ENCODE assay signal across 8 cellular contexts in the genomic region with DNA sequence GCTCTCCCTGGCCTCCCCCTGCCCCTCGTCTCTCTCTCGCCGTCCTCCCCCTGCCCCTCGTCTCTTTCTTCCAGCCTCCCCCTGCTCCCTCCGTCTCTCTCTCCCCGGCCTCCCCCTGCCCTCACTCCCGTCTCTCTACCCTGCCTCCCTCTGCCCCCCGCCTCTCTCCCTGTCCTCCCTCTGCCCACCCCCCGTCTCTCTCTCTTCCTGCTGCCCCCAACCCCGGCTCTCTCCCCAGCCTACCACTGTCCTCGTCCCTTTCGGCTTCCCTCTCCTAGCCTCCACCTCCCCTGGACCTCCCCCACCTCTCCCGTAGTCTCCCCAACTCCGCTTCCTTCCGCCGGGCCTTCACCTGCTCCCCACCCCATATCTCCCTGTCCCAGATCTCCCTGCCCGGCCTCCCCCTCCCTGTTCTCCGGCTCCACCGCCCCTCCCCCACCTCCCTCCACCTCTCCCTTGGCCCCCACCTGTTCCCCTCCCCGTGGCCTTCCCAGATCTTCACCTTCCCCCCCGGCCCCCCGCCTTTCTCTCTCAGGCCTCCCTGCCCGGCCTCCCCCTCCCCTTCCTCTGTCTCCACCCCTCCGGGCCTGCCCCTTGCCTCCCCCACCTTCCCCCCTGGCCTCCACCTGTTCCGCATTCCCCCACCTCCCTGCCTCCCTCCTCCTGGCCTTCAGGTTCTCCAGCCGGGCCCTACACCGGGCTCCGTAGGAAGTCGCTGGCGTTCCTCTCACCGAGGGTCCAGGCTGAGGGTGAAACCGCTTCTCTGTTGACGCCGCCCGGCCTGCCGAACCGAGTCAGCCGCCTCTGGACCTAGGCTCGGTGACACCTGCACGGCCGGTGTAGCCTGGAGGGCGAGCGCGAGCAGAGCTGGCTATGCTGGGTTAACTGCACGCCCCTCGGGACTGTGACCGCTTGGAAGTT. TPM values are rescaled to one million over a fixed set of nuclear protein-coding genes. Genes with fewer than 3 reads are reported as not detected.
DNase-seq lines count a peak whose midpoint lies in the region; ATAC-seq and TF ChIP-seq lines count a peak whose summit lies in the region.

No MANE protein-coding gene starts in this region.

- DNase-seq in Calu3 (peak; percentile 86), MM.1S (no peak), HPDE6-E6E7 (ENCODE audit: extremely low spot score) (no peak), SK-N-DZ (ENCODE audit: low spot score) (no peak), NCI-H1694 (lab: John Stamatoyannopoulos, UW) (no peak)
- DNase-seq in central memory CD8-positive, alpha-beta T cell (ENCODE audit: low spot score in 2 of 2) = no peak

- peak overlapping the region; percentile 81 for H3K9ac ChIP-seq in MM.1S (ENCODE audit: low read length)
- H3K9ac ChIP-seq in mucosa of rectum (ENCODE audit: low read depth in 1 of 2, low read length in 2 of 2) = peak overlapping the region; percentile 70 to 85

- ATAC-seq in central memory CD8-positive, alpha-beta T cell (replicated peaks; ENCODE audit: extremely low read depth, poor library complexity, severe bottlenecking) = no peak
- no peak for ATAC-seq in GM18858 (IDR thresholded peaks at IDR 0.05; ENCODE audit: unreplicated experiment)

- H3K27me3 ChIP-seq in MM.1S (replicated peaks; ENCODE audit: insufficient read depth, low read length) = no peaks in the 10 kb centered on the region
- no peaks in the 10 kb centered on the region for H3K27me3 ChIP-seq in mucosa of rectum (ENCODE audit: control insufficient read depth in 2 of 2, insufficient read depth in 2 of 2, low read length in 2 of 2)

- CTCF ChIA-PET in Calu3 (lab: Charles Lee) = no interaction called here

- no peaks in the 10 kb centered on the region for H4K20me1 ChIP-seq in MM.1S (ENCODE audit: insufficient read depth, low read length)

- peak overlapping the region; percentile 48; the same call in 1 of the 2 replicates for H3K27ac ChIP-seq in MM.1S (ENCODE audit: low read length)
- peak overlapping the region; percentile 89 for H3K27ac ChIP-seq in mucosa of rectum (ENCODE audit: low read depth in 2 of 2, low read length in 2 of 2)

- no peaks in the 10 kb centered on the region for H3K36me3 ChIP-seq in MM.1S (replicated peaks; ENCODE audit: insufficient read depth, low read length)
- H3K36me3 ChIP-seq in mucosa of rectum (ENCODE audit: control insufficient read depth in 2 of 2, insufficient read depth in 2 of 2, low read length in 2 of 2) = peaks cover 3 to 14% of the 10 kb centered on the region in 2 donors

- peak overlapping the region; percentile 98 for H3K27ac Mint-ChIP-seq in Calu3 (ENCODE audit: unreplicated experiment)
- peak overlapping the region; percentile 98 for H3K27ac Mint-ChIP-seq in central memory CD8-positive, alpha-beta T cell (ENCODE audit: low read depth)

- H2AFZ ChIP-seq in MM.1S (ENCODE audit: low read length) = 0 out of 2 replicates have a peak overlapping the region, but pooled peaks have one; percentile 38

- no TSS peak for BruUV-seq in Calu3 (replicated peaks; lab: Mats Ljungman, UMichigan)

- H3F3A ChIP-seq in MM.1S (ENCODE audit: insufficient read depth, low read length) = 0 out of 2 replicates have a peak, but pooled peaks cover 8% of the 10 kb centered on the region

- H3K4me3 ChIP-seq in MM.1S (ENCODE audit: low read length) (peak overlapping the region; percentile 70), mucosa of rectum (ENCODE audit: low read length in 2 of 2) (peak overlapping the region; percentile 85 to 95)

- peak overlapping the region; percentile 94 for H3K4me2 ChIP-seq in MM.1S (ENCODE audit: low read depth, low read length)

- no peaks in the 10 kb centered on the region for H3K9me3 Mint-ChIP-seq in Calu3 (ENCODE audit: low read depth, unreplicated experiment)
- no peaks in the 10 kb centered on the region for H3K9me3 Mint-ChIP-seq in central memory CD8-positive, alpha-beta T cell

- H3K27me3 Mint-ChIP-seq in Calu3 (ENCODE audit: unreplicated experiment) = no peaks in the 10 kb centered on the region
- no peaks in the 10 kb centered on the region for H3K27me3 Mint-ChIP-seq in central memory CD8-positive, alpha-beta T cell

- peak overlapping the region; percentile 94 for H3K4me3 Mint-ChIP-seq in Calu3 (ENCODE audit: low read depth, unreplicated experiment)
- H3K4me3 Mint-ChIP-seq in central memory CD8-positive, alpha-beta T cell = peak overlapping the region; percentile 91

- intact Hi-C loops in Calu3 (cut with micrococcal nuclease; ENCODE audit: unreplicated experiment) = loop anchor here (10.0 kb wide), 1 partner anchor 553 kb away; no protein-coding TSS in a partner anchor

- H3K79me2 ChIP-seq in MM.1S (ENCODE audit: low read length) = peaks cover 58% of the 10 kb centered on the region

- H3K4me1 Mint-ChIP-seq in Calu3 (ENCODE audit: low read depth, unreplicated experiment) = peaks cover 27% of the 10 kb centered on the region
- H3K4me1 Mint-ChIP-seq in central memory CD8-positive, alpha-beta T cell = peaks cover 18% of the 10 kb centered on the region

- H3K9me3 ChIP-seq in MM.1S (replicated peaks; ENCODE audit: insufficient read depth, low read length) (no peaks in the 10 kb centered on the region), mucosa of rectum (ENCODE audit: control insufficient read depth in 2 of 2, low read length in 2 of 2) (no peaks in the 10 kb centered on the region)

- H3K4me1 ChIP-seq in MM.1S (ENCODE audit: low read length) = 0 out of 2 replicates have a peak, but pooled peaks cover 5% of the 10 kb centered on the region
- peaks cover 12 to 13% of the 10 kb centered on the region in 2 donors for H3K4me1 ChIP-seq in mucosa of rectum (ENCODE audit: control insufficient read depth in 2 of 2, insufficient read depth in 2 of 2, low read length in 2 of 2)

- H3K36me3 Mint-ChIP-seq in Calu3 (ENCODE audit: insufficient read depth, unreplicated experiment) = peaks cover 83% of the 10 kb centered on the region
- H3K36me3 Mint-ChIP-seq in central memory CD8-positive, alpha-beta T cell (ENCODE audit: insufficient read depth) = peaks cover 16% of the 10 kb centered on the region

- no peaks in the 10 kb centered on the region for H3K9me2 ChIP-seq in MM.1S (replicated peaks; ENCODE audit: insufficient read depth, low read length)

- no peak for TF ChIP-seq CTCF in Calu3 (IDR thresholded peaks at IDR 0.05; ENCODE audit: unreplicated experiment)
- no peak for TF ChIP-seq CTCF in MM.1S (IDR thresholded peaks at IDR 0.05; ENCODE audit: low read length)

RNA-seq across cellular contexts. Expression of gene GET4, which starts 1.2 kb away (rescaled TPM):
- 145 and 167 TPM in 2 replicates for total RNA-seq in Calu3 (2022)
- 58.8 and 60.9 TPM in 2 replicates for polyA plus RNA-seq in SK-N-DZ (2014; cell fraction: cytosol; rRNA removed)
- 132 and 195 TPM in 2 replicates for polyA plus RNA-seq in SK-N-DZ (2014; cell fraction: nucleus; rRNA removed)

RNA-seq across cellular contexts. Expression of gene SUN1, which starts 45.3 kb away (rescaled TPM):
- total RNA-seq in Calu3 (2022) = 218 and 252 TPM in 2 replicates
- 120 and 153 TPM in 2 replicates for polyA plus RNA-seq in SK-N-DZ (2014; cell fraction: cytosol; rRNA removed)
- polyA plus RNA-seq in SK-N-DZ (2014; cell fraction: nucleus; rRNA removed) = 448 and 810 TPM in 2 replicates
